ENCODE assay signal across 8 cellular contexts in the genomic region with DNA sequence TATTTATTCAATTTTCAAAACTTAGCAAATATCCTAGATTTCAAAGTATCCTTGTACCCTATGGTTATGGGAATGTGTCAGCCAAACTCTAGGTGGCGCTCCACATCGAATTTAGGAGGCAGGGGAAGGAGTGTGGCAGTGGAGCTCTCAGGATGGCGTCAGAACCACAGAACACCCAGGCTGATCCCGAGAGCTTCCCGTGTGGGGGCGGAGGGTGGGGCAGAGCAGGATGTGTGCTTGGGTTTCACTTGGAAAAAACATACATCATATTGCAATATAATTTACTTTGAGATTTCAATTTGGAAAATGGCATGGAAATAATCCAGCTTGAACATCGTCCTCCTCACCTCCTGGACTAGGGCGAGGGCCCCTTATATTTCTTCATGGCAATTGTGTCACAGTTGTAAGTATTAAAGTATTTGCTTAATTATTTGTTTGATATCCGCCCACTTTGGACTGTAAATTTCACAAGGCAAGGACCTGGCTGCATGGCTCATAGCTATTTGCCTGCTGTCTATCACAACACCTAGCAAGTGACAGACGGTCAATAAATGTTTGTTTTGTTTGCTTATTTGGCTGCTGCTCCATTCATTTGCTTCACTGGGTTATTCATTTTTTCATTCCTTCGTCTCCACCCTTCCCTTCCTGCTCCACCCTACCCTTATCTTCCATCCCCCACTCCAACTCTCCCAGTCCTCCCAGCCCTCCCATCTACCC.
DNase-seq lines count a peak whose midpoint lies in the region; ATAC-seq, FAIRE-seq and TF ChIP-seq lines count a peak whose summit lies in the region.

No MANE protein-coding gene starts in this region.

- H3K27me3 Mint-ChIP-seq in endothelial cell (ENCODE audit: unreplicated experiment): no peaks in the 10 kb centered on the region

- no peaks in the 10 kb centered on the region for H3K36me3 Mint-ChIP-seq in endothelial cell (ENCODE audit: low read depth, unreplicated experiment)

- no peak overlapping the region for H3K27ac Mint-ChIP-seq in endothelial cell (ENCODE audit: unreplicated experiment)

- peak; percentile 97 for DNase-seq in ACHN
- DNase-seq in Jurkat, Clone E6-1 (ENCODE audit: low read depth, low spot score): peak; percentile 25
- DNase-seq in endothelial cell (ENCODE audit: low spot score): peak; percentile 72
- DNase-seq in lung microvascular endothelial cell (ENCODE audit: low read depth in 2 of 2): peak; percentile 93 to 98
- peak; percentile 2 to 35 for DNase-seq in stimulated activated CD8-positive, alpha-beta memory T cell treated with anti-CD3 and anti-CD28 coated beads, Interleukin-7, amount 100 ng/mL, for 48 hours (ENCODE audit: extremely low read depth in 1 of 2, low read depth in 1 of 2)

- no peak overlapping the region for H3K4me3 ChIP-seq in Jurkat, Clone E6-1 (ENCODE audit: low read length)

- H3K4me1 Mint-ChIP-seq in endothelial cell (ENCODE audit: unreplicated experiment): peaks cover 18% of the 10 kb centered on the region

- H3K9me3 Mint-ChIP-seq in endothelial cell (ENCODE audit: unreplicated experiment): no peaks in the 10 kb centered on the region

- no peak overlapping the region for H3K4me3 Mint-ChIP-seq in endothelial cell (ENCODE audit: unreplicated experiment)

- peak; percentile 96 for FAIRE-seq in TTC549 (lab: Jason Lieb, UNC)

- ATAC-seq in GM18498 (IDR thresholded peaks at IDR 0.05; ENCODE audit: unreplicated experiment): peak; percentile 80
- no peak for ATAC-seq in HG02763 (IDR thresholded peaks at IDR 0.05; ENCODE audit: unreplicated experiment)

- TF ChIP-seq CTCF in endothelial cell (IDR thresholded peaks at IDR 0.05; ENCODE audit: unreplicated experiment): peak; percentile 73

- in situ Hi-C loops in ACHN (cut with HindIII; ENCODE audit: low pct_ligation_motif_present, low pct_unique_long_range_greater_than_20kb, low sequenced_read_pairs): no loop called here

Comparison
In these comparisons a context has a peak if more than half of its experiments do, and no peak if none do; other contexts are left out.
1. DNase-seq: peak in every context shown above with its lines; median percentile 97 in ACHN; 96 in lung microvascular endothelial cell; 72 in endothelial cell; 25 in Jurkat, Clone E6-1; 18 in stimulated activated CD8-positive, alpha-beta memory T cell treated with anti-CD3 and anti-CD28 coated beads, Interleukin-7, amount 100 ng/mL, for 48 hours.